8 cellular contexts compared by ENCODE assay signal in genomic region chr19:12670159-12670928, GRCh38. TPM values are rescaled to one million over a fixed set of nuclear protein-coding genes. Genes with fewer than 3 reads are reported as not detected.
DNase-seq lines count a peak whose midpoint lies in the region; ATAC-seq and TF ChIP-seq lines count a peak whose summit lies in the region.

No MANE protein-coding gene starts in this region.

- no peaks in the 10 kb centered on the region for H3K27me3 ChIP-seq in GM23248 (replicated peaks; ENCODE audit: insufficient read depth)
- H3K27me3 ChIP-seq in left ventricle myocardium inferior (ENCODE audit: low read depth), result no peaks in the 10 kb centered on the region
- H3K27me3 ChIP-seq in skeletal muscle satellite cell (ENCODE audit: control insufficient read depth, insufficient read depth, low read length), result no peaks in the 10 kb centered on the region

- peaks cover 26% of the 10 kb centered on the region for H3K4me1 ChIP-seq in GM23248 (ENCODE audit: insufficient read depth)
- peaks cover 52% of the 10 kb centered on the region for H3K4me1 ChIP-seq in left ventricle myocardium inferior
- H3K4me1 ChIP-seq in skeletal muscle satellite cell (ENCODE audit: control insufficient read depth, insufficient read depth, low read length), result peaks cover 17% of the 10 kb centered on the region

- intact Hi-C loops in left ventricle myocardium inferior (cut with micrococcal nuclease), result no loop called here

- H3K4me3 Mint-ChIP-seq in WTC11, result peak overlapping the region; percentile 98

- H3F3A ChIP-seq in GM23248 (ENCODE audit: insufficient read depth), result peaks cover 6% of the 10 kb centered on the region; the same call in 1 of the 2 replicates

- H3K9me3 ChIP-seq in GM23248 (ENCODE audit: low read depth), result no peaks in the 10 kb centered on the region
- no peaks in the 10 kb centered on the region for H3K9me3 ChIP-seq in left ventricle myocardium inferior (replicated peaks)
- H3K9me3 ChIP-seq in skeletal muscle satellite cell (replicated peaks; ENCODE audit: low read length), result no peaks in the 10 kb centered on the region

- H4K20me1 ChIP-seq in GM23248 (ENCODE audit: insufficient read depth), result no peaks in the 10 kb centered on the region

- no peak for ATAC-seq in WTC11

- in situ Hi-C loops in GM23248 (cut with MboI) (loop anchor here (10.0 kb wide), 1 partner anchor 106 kb away; no protein-coding TSS in a partner anchor), GM13977 (cut with MboI; ENCODE audit: low pct_unique_long_range_greater_than_20kb, low sequenced_read_pairs, unreplicated experiment) (loop anchor here (10.0 kb wide), 1 partner anchor 106 kb away; no protein-coding TSS in a partner anchor)

- peak overlapping the region; percentile 96 for H3K4me2 ChIP-seq in GM23248 (ENCODE audit: unreplicated experiment)
- H3K4me2 ChIP-seq in skeletal muscle satellite cell (ENCODE audit: low read length), result peak overlapping the region; percentile 95

- CTCF ChIA-PET in WTC11 (lab: Charles Lee), result interaction anchor here (2.9 to 3.1 kb wide), 2 partner anchors 11 to 22 kb away, joined by 22 to 23 read pairs; partner anchors contain the start of gene DHPS

- no peaks in the 10 kb centered on the region for H3K9me3 Mint-ChIP-seq in WTC11

- H3K27ac ChIP-seq in GM23248, result peak overlapping the region; percentile 93
- peak overlapping the region; percentile 98 for H3K27ac ChIP-seq in left ventricle myocardium inferior (replicated peaks)

- H3K27ac Mint-ChIP-seq in WTC11, result peak overlapping the region; percentile 100

- H3K27me3 Mint-ChIP-seq in WTC11 (ENCODE audit: low read depth), result no peaks in the 10 kb centered on the region

- H3K9me2 ChIP-seq in GM23248 (ENCODE audit: insufficient read depth), result no peaks in the 10 kb centered on the region

- peak overlapping the region; percentile 82 for H3K4me3 ChIP-seq in GM23248
- H3K4me3 ChIP-seq in left ventricle myocardium inferior, result peak overlapping the region; percentile 92
- peak overlapping the region; percentile 87 for H3K4me3 ChIP-seq in skeletal muscle satellite cell (ENCODE audit: low read length)

- H2AFZ ChIP-seq in GM23248, result peak overlapping the region; percentile 96; the same call in 1 of the 2 replicates

- POLR2A ChIA-PET in WTC11 (lab: Charles Lee), result interaction anchor here (0.6 to 1.2 kb wide), 2 partner anchors 13 to 31 kb away, joined by 3 to 4 read pairs; no protein-coding TSS in a partner anchor

- H3K36me3 ChIP-seq in GM23248 (ENCODE audit: low read depth) (peaks cover 5% of the 10 kb centered on the region; the same call in 1 of the 2 replicates), left ventricle myocardium inferior (peaks cover 36% of the 10 kb centered on the region), skeletal muscle satellite cell (ENCODE audit: insufficient read depth, low read length) (peaks cover 19% of the 10 kb centered on the region)

- DNase-seq in GM23248 (no peak), WTC11 (ENCODE audit: low spot score) (no peak), left ventricle myocardium inferior (no peak), NCI-H1436 (lab: John Stamatoyannopoulos, UW) (no peak), superior temporal gyrus (ENCODE audit: extremely low spot score) (no peak), GM13977 (ENCODE audit: low spot score) (no peak), DMS153 treated with DMSO at 0.1 percent for 48 hours (lab: John Stamatoyannopoulos, UW; ENCODE audit: unreplicated experiment) (no peak)

- no peak for TF ChIP-seq CTCF in WTC11 (IDR thresholded peaks at IDR 0.05)
- no peak for TF ChIP-seq CTCF in left ventricle myocardium inferior (IDR thresholded peaks at IDR 0.05; ENCODE audit: borderline replicate concordance)
- TF ChIP-seq CTCF in GM13977 (IDR thresholded peaks at IDR 0.05; ENCODE audit: extremely low read depth, insufficient read depth, missing control alignments), result no peak

- H3K4me1 Mint-ChIP-seq in WTC11, result peaks cover 30% of the 10 kb centered on the region

- 35 to 41% methylated on average over 21 to 26 of the region's 26 CpGs for WGBS in GM23248 (ENCODE audit: low coverage in 1 of 2, low lambda C conversion rate in 2 of 2, missing lambda C conversion rate in 2 of 2), 2 experiments

- H3K9ac ChIP-seq in GM23248 (peak overlapping the region; percentile 96), skeletal muscle satellite cell (ENCODE audit: low read depth, low read length) (peak overlapping the region; percentile 94)

- peaks cover 69% of the 10 kb centered on the region for H3K79me2 ChIP-seq in GM23248 (ENCODE audit: insufficient read depth)

- H3K36me3 Mint-ChIP-seq in WTC11, result peaks cover 25% of the 10 kb centered on the region

TF ChIP-seq in WTC11, 78 proteins besides CTCF, POLR2A, EP300 and RAD21 (continues in another document):
- TF ChIP-seq, protein P1, sequence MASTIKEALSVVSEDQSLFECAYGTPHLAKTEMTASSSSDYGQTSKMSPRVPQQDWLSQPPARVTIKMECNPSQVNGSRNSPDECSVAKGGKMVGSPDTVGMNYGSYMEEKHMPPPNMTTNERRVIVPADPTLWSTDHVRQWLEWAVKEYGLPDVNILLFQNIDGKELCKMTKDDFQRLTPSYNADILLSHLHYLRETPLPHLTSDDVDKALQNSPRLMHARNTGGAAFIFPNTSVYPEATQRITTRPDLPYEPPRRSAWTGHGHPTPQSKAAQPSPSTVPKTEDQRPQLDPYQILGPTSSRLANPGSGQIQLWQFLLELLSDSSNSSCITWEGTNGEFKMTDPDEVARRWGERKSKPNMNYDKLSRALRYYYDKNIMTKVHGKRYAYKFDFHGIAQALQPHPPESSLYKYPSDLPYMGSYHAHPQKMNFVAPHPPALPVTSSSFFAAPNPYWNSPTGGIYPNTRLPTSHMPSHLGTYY (CRISPR knock-in tag; IDR thresholded peaks at IDR 0.05), result peak; percentile 40; the same call in 1 of the 2 replicates
- TF ChIP-seq CREM (CRISPR knock-in tag; IDR thresholded peaks at IDR 0.05) (no peak), GRHL2 (CRISPR knock-in tag; IDR thresholded peaks at IDR 0.05; ENCODE audit: insufficient replicate concordance, severe bottlenecking) (no peak), ZNF396 (CRISPR knock-in tag; IDR thresholded peaks at IDR 0.05; ENCODE audit: borderline replicate concordance) (no peak), MYBL2 (CRISPR knock-in tag; IDR thresholded peaks at IDR 0.05) (no peak), NFE2L1 (CRISPR knock-in tag; IDR thresholded peaks at IDR 0.05) (no peak), ZNF317 (CRISPR knock-in tag; IDR thresholded peaks at IDR 0.05; ENCODE audit: borderline replicate concordance, low read depth) (no peak)
- TF ChIP-seq, protein P2, sequence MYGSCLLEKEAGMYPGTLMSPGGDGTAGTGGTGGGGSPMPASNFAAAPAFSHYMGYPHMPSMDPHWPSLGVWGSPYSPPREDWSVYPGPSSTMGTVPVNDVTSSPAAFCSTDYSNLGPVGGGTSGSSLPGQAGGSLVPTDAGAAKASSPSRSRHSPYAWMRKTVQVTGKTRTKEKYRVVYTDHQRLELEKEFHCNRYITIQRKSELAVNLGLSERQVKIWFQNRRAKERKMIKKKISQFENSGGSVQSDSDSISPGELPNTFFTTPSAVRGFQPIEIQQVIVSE (CRISPR knock-in tag; IDR thresholded peaks at IDR 0.05; ENCODE audit: borderline replicate concordance), result no peak

RNA-seq across cellular contexts. Expression of gene WDR83, which starts 3.7 kb away (rescaled TPM):
- total RNA-seq in GM23248 (2014; rRNA removed; shearing (Covaris generic)), result 8.2 and 9.4 TPM in 2 replicates
- polyA plus RNA-seq in GM23248 (2016; fragmentation: Nextera tagmentation; extraction: Ambion mirVana), result 12.7 and 13.1 TPM in 2 replicates
- 21.8 to 26.3 TPM (median 23.7 TPM) in 3 replicates for total RNA-seq in WTC11 (2021)
- total RNA-seq in left ventricle myocardium inferior, result 8.4 TPM
- total RNA-seq in skeletal muscle satellite cell (2012; rRNA removed), result 6.6 and 7.4 TPM in 2 replicates

RNA-seq across cellular contexts. Expression of gene MAN2B1, which starts 3.8 kb away (rescaled TPM):
- total RNA-seq in GM23248 (2014; rRNA removed; shearing (Covaris generic)), result 56.5 and 81.7 TPM in 2 replicates
- 37.1 and 40.6 TPM in 2 replicates for polyA plus RNA-seq in GM23248 (2016; fragmentation: Nextera tagmentation; extraction: Ambion mirVana)
- total RNA-seq in WTC11 (2021) (69.2 to 73.4 TPM (median 72.0 TPM) in 3 replicates), left ventricle myocardium inferior (26.7 TPM)
- total RNA-seq in skeletal muscle satellite cell (2012; rRNA removed), result 22.6 and 43.9 TPM in 2 replicates

RNA-seq across cellular contexts. Expression of gene DHPS, which starts 11.3 kb away (rescaled TPM):
- 68.4 and 104 TPM in 2 replicates for total RNA-seq in GM23248 (2014; rRNA removed; shearing (Covaris generic))
- polyA plus RNA-seq in GM23248 (2016; fragmentation: Nextera tagmentation; extraction: Ambion mirVana), result 50.9 and 56.0 TPM in 2 replicates
- total RNA-seq in WTC11 (2021), result 93.3 to 115 TPM (median 104 TPM) in 3 replicates
- total RNA-seq in left ventricle myocardium inferior, result 50.8 TPM
- total RNA-seq in skeletal muscle satellite cell (2012; rRNA removed), result 52.0 and 54.5 TPM in 2 replicates

RNA-seq across cellular contexts. Expression of gene GNG14, which starts 17.5 kb away (rescaled TPM):
- total RNA-seq in GM23248 (2014; rRNA removed; shearing (Covaris generic)), result not detected in 2 replicates
- polyA plus RNA-seq in GM23248 (2016; fragmentation: Nextera tagmentation; extraction: Ambion mirVana), result not detected in 2 replicates
- not detected in 3 replicates for total RNA-seq in WTC11 (2021)
- not detected for total RNA-seq in left ventricle myocardium inferior
- total RNA-seq in skeletal muscle satellite cell (2012; rRNA removed), result not detected in 2 replicates

RNA-seq across cellular contexts. Expression of gene FBXW9, which starts 26.1 kb away (rescaled TPM):
- 13.8 and 22.3 TPM in 2 replicates for total RNA-seq in GM23248 (2014; rRNA removed; shearing (Covaris generic))
- 14.2 TPM in 2 replicates for polyA plus RNA-seq in GM23248 (2016; fragmentation: Nextera tagmentation; extraction: Ambion mirVana)
- 13.7 to 16.0 TPM (median 15.2 TPM) in 3 replicates for total RNA-seq in WTC11 (2021)
- total RNA-seq in left ventricle myocardium inferior, result 1.8 TPM
- 16.4 and 17.2 TPM in 2 replicates for total RNA-seq in skeletal muscle satellite cell (2012; rRNA removed)
